In genomic region chr9:97584778-97585177, GRCh38 we compare ENCODE assay signal across 1 cellular context. TPM values are rescaled to one million over a fixed set of nuclear protein-coding genes. Genes with fewer than 3 reads are reported as not detected.
DNase-seq lines count a peak whose midpoint lies in the region; ATAC-seq, FAIRE-seq and TF ChIP-seq lines count a peak whose summit lies in the region.
"Not testable (repeated sequence)": the region's sequence is repeated elsewhere in the genome, so short reads cannot be mapped to it uniquely, and the experiment has no call there.

No MANE protein-coding gene starts in this region.

- H3K27ac ChIP-seq in K562 (ENCODE audit: extremely low read depth, low read depth, low read length) = not testable (repeated sequence)

- TF ChIP-seq RAD21 in K562 (CRISPR knock-in tag; conservative IDR thresholded peaks at IDR 0.05 in 1 of 2, IDR thresholded peaks at IDR 0.05 in 1 of 2) = not testable (repeated sequence)

- not testable (repeated sequence) for H2AFZ ChIP-seq in K562 (ENCODE audit: low read depth, low read length)

- not testable (repeated sequence) for H3K4me1 ChIP-seq in K562 (replicated peaks in 1 of 2; ENCODE audit: control insufficient read depth in 2 of 2, insufficient read depth in 2 of 2, low read length in 2 of 2)

- FAIRE-seq in K562 (lab: Jason Lieb, UNC) = not testable (repeated sequence)

- CTCF ChIA-PET in K562 (lab: Yijun Ruan, JAX; ENCODE audit: low intra/inter-chr PET ratio) = not testable (repeated sequence)

- BruUV-seq in K562 (replicated peaks; lab: Mats Ljungman, UMichigan) = not testable (repeated sequence)

- H4K20me1 ChIP-seq in K562 (replicated peaks; ENCODE audit: control insufficient read depth, insufficient read depth, low read length) = not testable (repeated sequence)

- not testable (repeated sequence) for H3K4me2 ChIP-seq in K562 (ENCODE audit: insufficient read depth, low read length)

- H3K4me3 ChIP-seq in K562 = not testable (repeated sequence)

- intact Hi-C loops in K562 (cut with micrococcal nuclease) = not testable (repeated sequence)

- H3K79me2 ChIP-seq in K562 (ENCODE audit: control insufficient read depth, insufficient read depth, low read length) = not testable (repeated sequence)

- H3K9me1 ChIP-seq in K562 (ENCODE audit: control insufficient read depth, insufficient read depth, low read length) = not testable (repeated sequence)

- not testable (repeated sequence) for TF ChIP-seq POLR2A in K562 (conservative IDR thresholded peaks at IDR 0.05)

- POLR2A ChIA-PET in K562 (lab: Yijun Ruan, JAX) = not testable (repeated sequence)

- not testable (repeated sequence) for DNase-seq in K562 (ENCODE audit: extremely low read depth in 1 of 4, low spot score in 3 of 4)

- ATAC-seq in K562 = not testable (repeated sequence)

- TF ChIP-seq EP300 in K562 (IDR thresholded peaks at IDR 0.05; ENCODE audit: low read length) = not testable (repeated sequence)

- not testable (repeated sequence) for H3K9me3 ChIP-seq in K562 (replicated peaks; ENCODE audit: control insufficient read depth, insufficient read depth, low read depth, low read length)

- not testable (repeated sequence) for H3K9ac ChIP-seq in K562 (ENCODE audit: insufficient read depth in 1 of 2, low read depth in 2 of 2, low read length in 2 of 2)

- no CpG with 5 or more reads among the region's 2 CpGs for WGBS in K562 (ENCODE audit: insufficient coverage, low coverage, missing lambda C conversion rate)

- in situ Hi-C loops in K562 (cut with MboI) = not testable (repeated sequence)

- not testable (repeated sequence) for H3K27me3 ChIP-seq in K562 (ENCODE audit: control insufficient read depth in 2 of 2, insufficient read depth in 2 of 2, low read length in 2 of 2)

- TF ChIP-seq CTCF in K562 (IDR thresholded peaks at IDR 0.05 in 2 of 3, conservative IDR thresholded peaks at IDR 0.05 in 1 of 3; ENCODE audit: insufficient read depth in 2 of 3, low read depth in 1 of 3, low read length in 3 of 3) = not testable (repeated sequence)

- peaks cover 13% of the 10 kb centered on the region for H3K36me3 ChIP-seq in K562 (ENCODE audit: control insufficient read depth, insufficient read depth, low read length)

TF ChIP-seq in K562, 482 proteins besides CTCF, POLR2A, EP300 and RAD21:
- peak; percentile 93 for TF ChIP-seq ZNF507 (tag; conservative IDR thresholded peaks at IDR 0.05)

RNA-seq across cellular contexts. Expression of gene TSTD2, which starts 48.4 kb away (rescaled TPM):
- 45.9 and 90.8 TPM in 2 replicates for total RNA-seq in K562 (2011; cell fraction: chromatin; rRNA removed; ENCODE audit: low replicate concordance)
- total RNA-seq in K562 (2011; cell fraction: nucleolus; rRNA removed) = 25.0 and 29.2 TPM in 2 replicates
- total RNA-seq in K562 (2011; cell fraction: nucleoplasm; rRNA removed) = 43.0 and 55.8 TPM in 2 replicates
- total RNA-seq in K562 (2014; rRNA removed) (16.8 and 16.9 TPM in 2 replicates), K562 (2014; rRNA removed; fragmentation: Illumina TruSeq; extraction: Trizol) (14.8 and 15.8 TPM in 2 replicates), K562 (2015; rRNA removed; fragmentation: Illumina TruSeq; extraction: Trizol) (13.9 and 14.2 TPM in 2 replicates), K562 (2021) (20.0 and 20.4 TPM in 2 replicates)
- polyA plus RNA-seq in K562 (2011; rRNA removed) (36.7 and 37.0 TPM in 2 replicates), K562 (2014; fragmentation: Illumina TruSeq; extraction: Trizol) (18.6 and 22.2 TPM in 2 replicates), K562 (2014; fragmentation: Nextera tagmentation; extraction: Ambion mirVana) (10 to 100 TPM; 10.1 to 19.0 TPM), K562 (2014; rRNA removed) (20.6 and 20.9 TPM in 2 replicates)
- 17.5 and 22.9 TPM in 2 replicates for polyA plus RNA-seq in K562 (2011; cell fraction: cytosol; rRNA removed)
- polyA plus RNA-seq in K562 (2011; cell fraction: nucleus; rRNA removed) = 47.0 and 54.9 TPM in 2 replicates
- 11.8 and 18.5 TPM in 2 replicates for polyA plus RNA-seq in K562 (2012)
- 32.6 and 36.5 TPM in 2 replicates for polyA minus RNA-seq in K562 (2011; rRNA and poly(A)+ RNA removed)
- polyA minus RNA-seq in K562 (2011; cell fraction: cytosol; rRNA and poly(A)+ RNA removed) = 15.0 and 17.8 TPM in 2 replicates
- 19.5 and 34.8 TPM in 2 replicates for polyA minus RNA-seq in K562 (2011; cell fraction: nucleus; rRNA and poly(A)+ RNA removed)

RNA-seq across cellular contexts. Expression of gene NCBP1, which starts 48.8 kb away (rescaled TPM):
- 50.3 and 119 TPM in 2 replicates for total RNA-seq in K562 (2011; cell fraction: chromatin; rRNA removed; ENCODE audit: low replicate concordance)
- 30.9 and 32.9 TPM in 2 replicates for total RNA-seq in K562 (2011; cell fraction: nucleolus; rRNA removed)
- total RNA-seq in K562 (2011; cell fraction: nucleoplasm; rRNA removed) = 50.1 and 77.7 TPM in 2 replicates
- total RNA-seq in K562 (2014; rRNA removed) = 47.5 and 56.2 TPM in 2 replicates
- total RNA-seq in K562 (2014; rRNA removed; fragmentation: Illumina TruSeq; extraction: Trizol) = 62.3 and 67.2 TPM in 2 replicates
- 52.8 and 57.5 TPM in 2 replicates for total RNA-seq in K562 (2015; rRNA removed; fragmentation: Illumina TruSeq; extraction: Trizol)
- 59.6 and 60.2 TPM in 2 replicates for total RNA-seq in K562 (2021)
- polyA plus RNA-seq in K562 (2011; rRNA removed) = 51.4 and 69.7 TPM in 2 replicates
- polyA plus RNA-seq in K562 (2011; cell fraction: cytosol; rRNA removed) = 15.0 and 20.9 TPM in 2 replicates
- 45.1 and 51.8 TPM in 2 replicates for polyA plus RNA-seq in K562 (2011; cell fraction: nucleus; rRNA removed)
- polyA plus RNA-seq in K562 (2012) = 36.5 and 42.5 TPM in 2 replicates
- 55.7 and 64.6 TPM in 2 replicates for polyA plus RNA-seq in K562 (2014; fragmentation: Illumina TruSeq; extraction: Trizol)
- 10 to 100 TPM; 29.4 to 37.1 TPM for polyA plus RNA-seq in K562 (2014; fragmentation: Nextera tagmentation; extraction: Ambion mirVana)
- polyA plus RNA-seq in K562 (2014; rRNA removed) = 41.7 and 55.5 TPM in 2 replicates
- polyA minus RNA-seq in K562 (2011; rRNA and poly(A)+ RNA removed) = 76.3 and 88.4 TPM in 2 replicates
- polyA minus RNA-seq in K562 (2011; cell fraction: cytosol; rRNA and poly(A)+ RNA removed) = 23.4 and 31.7 TPM in 2 replicates
- 36.9 and 68.3 TPM in 2 replicates for polyA minus RNA-seq in K562 (2011; cell fraction: nucleus; rRNA and poly(A)+ RNA removed)
